In genomic region chr10:72058347-72058898, GRCh38 we compare ENCODE assay signal across 23 cellular contexts. TPM values are rescaled to one million over a fixed set of nuclear protein-coding genes. Genes with fewer than 3 reads are reported as not detected.
A peak's percentile ranks its signal among the peaks of the same experiment; 100 is the strongest.
DNase-seq lines count a peak whose midpoint lies in the region; ATAC-seq, FAIRE-seq and TF ChIP-seq lines count a peak whose summit lies in the region.
"Had no signal": no experiment of that assay in that cellular context is flagged by ENCODE, and none has a peak within 500 bp of the region (broad histone marks: within the 10 kb centered on the region; RNA-seq: fewer than 3 reads in every experiment).

No MANE protein-coding gene starts in this region.

- TF ChIP-seq CTCF in natural killer cell (IDR thresholded peaks at IDR 0.05) (no peak), activated B cell treated with CpG ODN at 0.5 μM for 24 hours (IDR thresholded peaks at IDR 0.05) (no peak), endothelial cell of umbilical vein (IDR thresholded peaks at IDR 0.05; ENCODE audit: extremely low read depth in 1 of 2, insufficient read depth in 1 of 2, low read depth in 1 of 2, low read length in 2 of 2) (no peak)

- H3K4me3 Mint-ChIP-seq in natural killer cell (no peak overlapping the region), activated B cell treated with CpG ODN at 0.5 μM for 24 hours (no peak overlapping the region)
- H3K4me3 Mint-ChIP-seq in natural killer cell treated with Interleukin-12 subunit alpha and Interleukin-12 subunit beta and Interleukin-15 and Interleukin-18, amount 100 ng/mL, for 72 hours = no peak overlapping the region
- no peak overlapping the region for H3K4me3 Mint-ChIP-seq in stimulated activated effector memory CD8-positive, alpha-beta T cell treated with anti-CD3 and anti-CD28 coated beads, Interleukin-12 subunit alpha, Interleukin-12 subunit beta, amount 100 ng/mL, for 72 hours

- no peaks in the 10 kb centered on the region for H3K36me3 ChIP-seq in endothelial cell of umbilical vein (ENCODE audit: control insufficient read depth in 2 of 2, extremely low read depth in 1 of 2, insufficient read depth in 2 of 2, low read length in 2 of 2)
- H3K36me3 ChIP-seq: esophagus muscularis mucosa, prostate gland, SJCRH30, WERI-Rb-1 had no signal

- no peak for DNase-seq in natural killer cell
- no peak for DNase-seq in natural killer cell treated with Interleukin-12 subunit alpha and Interleukin-12 subunit beta and Interleukin-15 and Interleukin-18, amount 100 ng/mL, for 72 hours (ENCODE audit: low spot score)
- no peak for DNase-seq in activated B cell treated with CpG ODN at 0.5 μM for 24 hours
- DNase-seq in endothelial cell of umbilical vein (ENCODE audit: low read depth, low spot score) = no peak
- no peak for DNase-seq in stimulated activated effector memory CD8-positive, alpha-beta T cell treated with anti-CD3 and anti-CD28 coated beads, Interleukin-12 subunit alpha, Interleukin-12 subunit beta, amount 100 ng/mL, for 72 hours (ENCODE audit: low spot score in 2 of 2)
- DNase-seq in NCI-H82 (lab: John Stamatoyannopoulos, UW) = no peak
- no peak for DNase-seq in stimulated activated CD4-positive, alpha-beta T cell treated with anti-CD3 and anti-CD28 coated beads, Interleukin-12 subunit alpha, Interleukin-12 subunit beta, amount 100 ng/mL, for 4 hours
- DNase-seq: activated CD4-positive, alpha-beta T cell treated with anti-CD3 and anti-CD28 coated beads, Interleukin-2, amount 50 U/mL, for 1 hour; C1 segment of cervical spinal cord; DND-41; GF-D8; HCEC 1CT; IMR-90; NCI-H146; occipital lobe; WERI-Rb-1 had no signal

- H3K9me3 Mint-ChIP-seq in natural killer cell (no peaks in the 10 kb centered on the region), activated B cell treated with CpG ODN at 0.5 μM for 24 hours (no peaks in the 10 kb centered on the region)
- no peaks in the 10 kb centered on the region for H3K9me3 Mint-ChIP-seq in natural killer cell treated with Interleukin-12 subunit alpha and Interleukin-12 subunit beta and Interleukin-15 and Interleukin-18, amount 100 ng/mL, for 72 hours
- H3K9me3 Mint-ChIP-seq in stimulated activated effector memory CD8-positive, alpha-beta T cell treated with anti-CD3 and anti-CD28 coated beads, Interleukin-12 subunit alpha, Interleukin-12 subunit beta, amount 100 ng/mL, for 72 hours = no peaks in the 10 kb centered on the region

- H3K4me1 Mint-ChIP-seq in natural killer cell = peaks cover 4 to 7% of the 10 kb centered on the region in 2 donors
- peaks cover 0 to 3% of the 10 kb centered on the region in 2 donors for H3K4me1 Mint-ChIP-seq in natural killer cell treated with Interleukin-12 subunit alpha and Interleukin-12 subunit beta and Interleukin-15 and Interleukin-18, amount 100 ng/mL, for 72 hours (ENCODE audit: low read depth in 2 of 2)
- H3K4me1 Mint-ChIP-seq in activated B cell treated with CpG ODN at 0.5 μM for 24 hours = peaks cover 26% of the 10 kb centered on the region
- H3K4me1 Mint-ChIP-seq in stimulated activated effector memory CD8-positive, alpha-beta T cell treated with anti-CD3 and anti-CD28 coated beads, Interleukin-12 subunit alpha, Interleukin-12 subunit beta, amount 100 ng/mL, for 72 hours = peaks cover 45% of the 10 kb centered on the region

- CTCF ChIA-PET in activated B cell treated with CpG ODN at 0.5 μM for 24 hours (lab: Charles Lee) (interaction anchor here (1.4 to 4.9 kb wide), 2 partner anchors 10 kb away, joined by 9 to 42 read pairs; no protein-coding TSS in a partner anchor), endothelial cell of umbilical vein (lab: Charles Lee) (interaction anchor here (1.3 to 4.1 kb wide), 4 partner anchors 9 to 162 kb away, joined by 3 to 54 read pairs (median 8); no protein-coding TSS in a partner anchor)

- H4K20me1 ChIP-seq in endothelial cell of umbilical vein (replicated peaks; ENCODE audit: control insufficient read depth, extremely low read depth, insufficient read depth, low read length) = no peaks in the 10 kb centered on the region

- H3K36me3 Mint-ChIP-seq in natural killer cell = no peaks in the 10 kb centered on the region
- no peaks in the 10 kb centered on the region for H3K36me3 Mint-ChIP-seq in natural killer cell treated with Interleukin-12 subunit alpha and Interleukin-12 subunit beta and Interleukin-15 and Interleukin-18, amount 100 ng/mL, for 72 hours
- H3K36me3 Mint-ChIP-seq in activated B cell treated with CpG ODN at 0.5 μM for 24 hours (ENCODE audit: low read depth) = peaks cover 16% of the 10 kb centered on the region
- H3K36me3 Mint-ChIP-seq in stimulated activated effector memory CD8-positive, alpha-beta T cell treated with anti-CD3 and anti-CD28 coated beads, Interleukin-12 subunit alpha, Interleukin-12 subunit beta, amount 100 ng/mL, for 72 hours = peaks cover 53% of the 10 kb centered on the region

- no peaks in the 10 kb centered on the region for H3K79me2 ChIP-seq in endothelial cell of umbilical vein (ENCODE audit: control insufficient read depth, insufficient read depth, low read length)

- no peaks in the 10 kb centered on the region for H3K27me3 Mint-ChIP-seq in natural killer cell (ENCODE audit: low read depth in 2 of 2)
- no peaks in the 10 kb centered on the region for H3K27me3 Mint-ChIP-seq in natural killer cell treated with Interleukin-12 subunit alpha and Interleukin-12 subunit beta and Interleukin-15 and Interleukin-18, amount 100 ng/mL, for 72 hours
- H3K27me3 Mint-ChIP-seq in activated B cell treated with CpG ODN at 0.5 μM for 24 hours = no peaks in the 10 kb centered on the region

- peak overlapping the region; percentile 57 for H3K4me2 ChIP-seq in endothelial cell of umbilical vein (ENCODE audit: insufficient read depth, low read length)

- H3K4me3 ChIP-seq in endothelial cell of umbilical vein (replicated peaks in 1 of 3; ENCODE audit: insufficient read depth in 1 of 3, low read depth in 1 of 3, low read length in 3 of 3) = no peak overlapping the region
- H3K4me3 ChIP-seq: esophagus muscularis mucosa, prostate gland, SJCRH30 had no signal

- BruUV-seq in endothelial cell of umbilical vein (replicated peaks; lab: Mats Ljungman, UMichigan) = no TSS peak

- intact Hi-C loops in natural killer cell (cut with micrococcal nuclease) = no loop called here
- intact Hi-C loops in activated B cell treated with CpG ODN at 0.5 μM for 24 hours (cut with micrococcal nuclease) = no loop called here
- intact Hi-C loops in endothelial cell of umbilical vein (cut with micrococcal nuclease) = no loop called here

- H3K27ac Mint-ChIP-seq in natural killer cell (peak overlapping the region; percentile 68 to 86), activated B cell treated with CpG ODN at 0.5 μM for 24 hours (peak overlapping the region; percentile 68)
- H3K27ac Mint-ChIP-seq in natural killer cell treated with Interleukin-12 subunit alpha and Interleukin-12 subunit beta and Interleukin-15 and Interleukin-18, amount 100 ng/mL, for 72 hours = peak overlapping the region in 1 of 2 donors; percentile 25
- H3K27ac Mint-ChIP-seq in stimulated activated effector memory CD8-positive, alpha-beta T cell treated with anti-CD3 and anti-CD28 coated beads, Interleukin-12 subunit alpha, Interleukin-12 subunit beta, amount 100 ng/mL, for 72 hours = peak overlapping the region; percentile 89

- dilution Hi-C loops in endothelial cell of umbilical vein (cut with MboI; ENCODE audit: extremely low pct_ligation_motif_present, low sequenced_read_pairs) = no loop called here

- no peak overlapping the region for H3K9ac ChIP-seq in endothelial cell of umbilical vein (replicated peaks; ENCODE audit: extremely low read depth, insufficient read depth, low read length)

- no peaks in the 10 kb centered on the region for H3K9me3 ChIP-seq in endothelial cell of umbilical vein (replicated peaks; ENCODE audit: control insufficient read depth, insufficient read depth, low read length)
- H3K9me3 ChIP-seq: esophagus muscularis mucosa, prostate gland, SJCRH30 had no signal

- no peak overlapping the region for H3K27ac ChIP-seq in endothelial cell of umbilical vein (ENCODE audit: insufficient read depth, low read depth, low read length)
- H3K27ac ChIP-seq: esophagus muscularis mucosa, SJCRH30, WERI-Rb-1 had no signal

- H2AFZ ChIP-seq in endothelial cell of umbilical vein (ENCODE audit: low read depth, low read length) = peak overlapping the region; percentile 55

- FAIRE-seq in endothelial cell of umbilical vein (lab: Jason Lieb, UNC) = no peak
- FAIRE-seq: astrocyte, D721Med, keratinocyte had no signal

- TF ChIP-seq POLR2A in endothelial cell of umbilical vein (IDR thresholded peaks at IDR 0.05; ENCODE audit: low read depth, low read length) = no peak

- POLR2A ChIA-PET in activated B cell treated with CpG ODN at 0.5 μM for 24 hours (lab: Charles Lee) = interaction anchor here (1.1 to 2.3 kb wide), 3 partner anchors 9 to 277 kb away, joined by 5 to 18 read pairs (median 16); partner anchors contain the start of gene SPOCK2
- POLR2A ChIA-PET in endothelial cell of umbilical vein (lab: Charles Lee) = interaction anchor here (0.6 kb wide), 1 partner anchor 196 kb away, joined by 3 read pairs; no protein-coding TSS in a partner anchor

- peaks cover 10% of the 10 kb centered on the region for H3K4me1 ChIP-seq in endothelial cell of umbilical vein (ENCODE audit: control insufficient read depth, extremely low read depth, insufficient read depth, low read length)
- H3K4me1 ChIP-seq: esophagus muscularis mucosa, prostate gland had no signal

- ATAC-seq in natural killer cell (no peak), activated B cell treated with CpG ODN at 0.5 μM for 24 hours (ENCODE audit: low read depth) (no peak), HG03439 (IDR thresholded peaks at IDR 0.05; ENCODE audit: unreplicated experiment) (no peak)
- no peak for ATAC-seq in natural killer cell treated with Interleukin-12 subunit alpha and Interleukin-12 subunit beta and Interleukin-15 and Interleukin-18, amount 100 ng/mL, for 72 hours
- no peak for ATAC-seq in stimulated activated effector memory CD8-positive, alpha-beta T cell treated with anti-CD3 and anti-CD28 coated beads, Interleukin-12 subunit alpha, Interleukin-12 subunit beta, amount 100 ng/mL, for 72 hours

- no peaks in the 10 kb centered on the region for H3K27me3 ChIP-seq in endothelial cell of umbilical vein (ENCODE audit: control insufficient read depth in 2 of 2, insufficient read depth in 2 of 2, low read length in 2 of 2)
- H3K27me3 ChIP-seq: SJCRH30 had no signal

- H3K9me1 ChIP-seq in endothelial cell of umbilical vein (replicated peaks; ENCODE audit: control insufficient read depth, extremely low read depth, insufficient read depth, low read length) = no peaks in the 10 kb centered on the region

RNA-seq across cellular contexts. Expression of gene SPOCK2, which starts 29.9 kb away (rescaled TPM):
- 100 to 1,000 TPM; 258 to 329 (median 293) TPM for total RNA-seq in natural killer cell
- total RNA-seq in natural killer cell treated with Interleukin-12 subunit alpha and Interleukin-12 subunit beta and Interleukin-15 and Interleukin-18, amount 100 ng/mL, for 72 hours = 10 to 100 TPM; 24.9 to 25.9 TPM
- 24.2 and 27.8 TPM in 2 replicates for total RNA-seq in activated B cell treated with CpG ODN at 0.5 μM for 24 hours
- total RNA-seq in endothelial cell of umbilical vein = 0.67 and 1.1 TPM in 2 replicates
- polyA plus RNA-seq in endothelial cell of umbilical vein = 0.40 and 0.43 TPM in 2 replicates
- polyA plus RNA-seq in endothelial cell of umbilical vein (2011; cell fraction: cytosol; rRNA removed) = 0.26 and 0.35 TPM in 2 replicates
- 0.42 and 0.73 TPM in 2 replicates for polyA plus RNA-seq in endothelial cell of umbilical vein (2011; cell fraction: nucleus; rRNA removed)
- polyA plus RNA-seq in endothelial cell of umbilical vein (2012) = 0.08 and 0.31 TPM in 2 replicates
- 0.15 and 0.23 TPM in 2 replicates for polyA minus RNA-seq in endothelial cell of umbilical vein
- 0.72 TPM for polyA minus RNA-seq in endothelial cell of umbilical vein (2011; cell fraction: cytosol; rRNA and poly(A)+ RNA removed)
- polyA minus RNA-seq in endothelial cell of umbilical vein (2011; cell fraction: nucleus; rRNA and poly(A)+ RNA removed) = 0.63 and 2.2 TPM in 2 replicates
- total RNA-seq: IMR-90 had no signal

Comparison
In these comparisons a context has a peak if more than half of its experiments do, and no peak if none do; other contexts are left out.
1. RNA of gene SPOCK2, which starts 29.9 kb away (total RNA-seq): 258 to 329 TPM in natural killer cell, 24.2 to 27.8 TPM in activated B cell treated with CpG ODN at 0.5 μM for 24 hours and 24.9 to 25.9 TPM in natural killer cell treated with Interleukin-12 subunit alpha and Interleukin-12 subunit beta and Interleukin-15 and Interleukin-18, amount 100 ng/mL, for 72 hours; 0.67 to 1.1 TPM in endothelial cell of umbilical vein; every median in the first group is over 10 times any median in the second.